1 cellular context compared by ENCODE assay signal in genomic region chr3:143881102-143881501, GRCh38.
TF ChIP-seq lines count a peak whose summit lies in the region.

No MANE protein-coding gene starts in this region.

TF ChIP-seq in GM12878, 131 proteins besides CTCF, POLR2A, EP300 and RAD21 (continued from another document):
- TF ChIP-seq ZNF687 (IDR thresholded peaks at IDR 0.05) (no peak), HDAC2 (IDR thresholded peaks at IDR 0.05) (no peak), CBX5 (IDR thresholded peaks at IDR 0.05; ENCODE audit: low read depth) (no peak), LARP7 (IDR thresholded peaks at IDR 0.05) (no peak), NFYA (IDR thresholded peaks at IDR 0.05; ENCODE audit: borderline replicate concordance, low read depth, low read length) (no peak), ZBTB4 (CRISPR knock-in tag; IDR thresholded peaks at IDR 0.05) (no peak), TAF1 (IDR thresholded peaks at IDR 0.05; ENCODE audit: borderline replicate concordance, low read depth, low read length) (no peak)
TF ChIP-seq in GM12878: peak in this region for 0.
